22 cellular contexts compared by ENCODE assay signal in genomic region chr4:25769251-25769650, GRCh38.
A peak's percentile ranks its signal among the peaks of the same experiment; 100 is the strongest.
DNase-seq lines count a peak whose midpoint lies in the region; ATAC-seq and TF ChIP-seq lines count a peak whose summit lies in the region.
"Had no signal": no experiment of that assay in that cellular context is flagged by ENCODE, and none has a peak within 500 bp of the region (broad histone marks: within the 10 kb centered on the region; RNA-seq: fewer than 3 reads in every experiment).

No MANE protein-coding gene starts in this region.

- H3K4me3 ChIP-seq in fibroblast of the aortic adventitia (ENCODE audit: low read depth, low read length) (no peak overlapping the region), neural progenitor cell (no peak overlapping the region)
- H3K4me3 ChIP-seq: GM23338 had no signal

- no peaks in the 10 kb centered on the region for H3K27me3 ChIP-seq in neural progenitor cell

- no peak overlapping the region for H3K9ac ChIP-seq in neural progenitor cell

- no peaks in the 10 kb centered on the region for H3K9me3 ChIP-seq in neural progenitor cell (ENCODE audit: low read depth)

- no peak overlapping the region for H3K27ac Mint-ChIP-seq in neural progenitor cell
- H3K27ac Mint-ChIP-seq: activated CD4-positive, alpha-beta T cell treated with anti-CD3 and anti-CD28 coated beads, Interleukin-2, amount 10 ng/mL, durations not matched to agents 24 days and 14 days; GM23338; stimulated activated naive B cell treated with anti-CD40 and anti-IgM and Interleukin-4, amounts not matched to agents 10 μg/mL and 1 μg/mL and 100 μg/mL, for 72 hours had no signal

- no peak overlapping the region for H2AFZ ChIP-seq in neural progenitor cell (replicated peaks)
- H2AFZ ChIP-seq: GM23338 had no signal

- no peaks in the 10 kb centered on the region for H3K9me3 Mint-ChIP-seq in neural progenitor cell
- H3K9me3 Mint-ChIP-seq: activated CD4-positive, alpha-beta T cell treated with anti-CD3 and anti-CD28 coated beads, Interleukin-2, amount 10 ng/mL, durations not matched to agents 24 days and 14 days; GM23338; nephron; stimulated activated naive B cell treated with anti-CD40 and anti-IgM and Interleukin-4, amounts not matched to agents 10 μg/mL and 1 μg/mL and 100 μg/mL, for 72 hours had no signal

- peaks cover 2% of the 10 kb centered on the region for H3K27me3 Mint-ChIP-seq in neural progenitor cell (ENCODE audit: insufficient read depth, low read depth)
- H3K27me3 Mint-ChIP-seq: activated CD4-positive, alpha-beta T cell treated with anti-CD3 and anti-CD28 coated beads, Interleukin-2, amount 10 ng/mL, durations not matched to agents 24 days and 14 days; stimulated activated naive B cell treated with anti-CD40 and anti-IgM and Interleukin-4, amounts not matched to agents 10 μg/mL and 1 μg/mL and 100 μg/mL, for 72 hours had no signal

- no peaks in the 10 kb centered on the region for H3F3A ChIP-seq in neural progenitor cell (ENCODE audit: low read depth)

- ATAC-seq in GM19397 (IDR thresholded peaks at IDR 0.05; ENCODE audit: unreplicated experiment) (no peak), HG03280 (IDR thresholded peaks at IDR 0.05; ENCODE audit: unreplicated experiment) (no peak)
- ATAC-seq: GM23338; stimulated activated naive B cell treated with anti-CD40 and anti-IgM and Interleukin-4, amounts not matched to agents 10 μg/mL and 1 μg/mL and 100 μg/mL, for 72 hours had no signal

- peaks cover 2% of the 10 kb centered on the region for H3K4me1 Mint-ChIP-seq in neural progenitor cell
- H3K4me1 Mint-ChIP-seq: activated CD4-positive, alpha-beta T cell treated with anti-CD3 and anti-CD28 coated beads, Interleukin-2, amount 10 ng/mL, durations not matched to agents 24 days and 14 days had no signal

- peaks cover 5% of the 10 kb centered on the region for H3K36me3 Mint-ChIP-seq in neural progenitor cell

- no peaks in the 10 kb centered on the region for H4K20me1 ChIP-seq in neural progenitor cell (ENCODE audit: low read depth)

- H3K27ac ChIP-seq in neural progenitor cell: peak overlapping the region; percentile 8
- H3K27ac ChIP-seq: epithelial cell of prostate had no signal

- peaks cover 2% of the 10 kb centered on the region for H3K4me1 ChIP-seq in neural progenitor cell

- DNase-seq in AG20443 (ENCODE audit: low spot score) (peak; percentile 19), SK-N-DZ (ENCODE audit: low spot score) (peak; percentile 51), fibroblast of the aortic adventitia (ENCODE audit: low read depth) (peak; percentile 63), neural progenitor cell (ENCODE audit: low spot score) (no peak), Ammon's horn (ENCODE audit: low spot score) (no peak), OCI-M2 (lab: John Stamatoyannopoulos, UW; ENCODE audit: unreplicated experiment) (no peak)
- DNase-seq: ACHN; activated CD4-positive, alpha-beta T cell treated with anti-CD3 and anti-CD28 coated beads, Interleukin-2, amount 10 ng/mL, durations not matched to agents 24 days and 14 days; activated naive CD4-positive, alpha-beta T cell; aorta; cortex of kidney; NCI-H1436; NCI-H2171; NCI-H748 treated with DMSO at 0.1 percent for 48 hours; stimulated activated naive B cell treated with anti-CD40 and anti-IgM and Interleukin-4, amounts not matched to agents 10 μg/mL and 1 μg/mL and 100 μg/mL, for 72 hours; SW 1271; trophoblast cell had no signal

- H3K79me2 ChIP-seq in neural progenitor cell (ENCODE audit: low read depth): no peaks in the 10 kb centered on the region

- no peak for TF ChIP-seq CTCF in fibroblast of the aortic adventitia (IDR thresholded peaks at IDR 0.05; ENCODE audit: insufficient read depth, low read length)
- no peak for TF ChIP-seq CTCF in neural progenitor cell (IDR thresholded peaks at IDR 0.05)

- no peak overlapping the region for H3K4me2 ChIP-seq in neural progenitor cell
- H3K4me2 ChIP-seq: GM23338 had no signal

- H3K36me3 ChIP-seq in neural progenitor cell: no peaks in the 10 kb centered on the region

- no peak overlapping the region for H3K4me3 Mint-ChIP-seq in neural progenitor cell
- H3K4me3 Mint-ChIP-seq: activated CD4-positive, alpha-beta T cell treated with anti-CD3 and anti-CD28 coated beads, Interleukin-2, amount 10 ng/mL, durations not matched to agents 24 days and 14 days; GM23338; nephron; stimulated activated naive B cell treated with anti-CD40 and anti-IgM and Interleukin-4, amounts not matched to agents 10 μg/mL and 1 μg/mL and 100 μg/mL, for 72 hours had no signal

Comparison
In these comparisons a context has a peak if more than half of its experiments do, and no peak if none do; other contexts are left out.
1. DNase-seq: peak in AG20443 (single experiment), SK-N-DZ (single experiment) and fibroblast of the aortic adventitia (single experiment); none in neural progenitor cell (single experiment), Ammon's horn (single experiment) and OCI-M2 (single experiment).